ENCODE assay signal across 8 cellular contexts in genomic region chr10:98664329-98665042, GRCh38.
DNase-seq lines count a peak whose midpoint lies in the region; ATAC-seq and TF ChIP-seq lines count a peak whose summit lies in the region.

No MANE protein-coding gene starts in this region.

- no peaks in the 10 kb centered on the region for H3K36me3 Mint-ChIP-seq in stimulated activated effector memory CD8-positive, alpha-beta T cell treated with anti-CD3 and anti-CD28 coated beads, Interleukin-12 subunit alpha, Interleukin-12 subunit beta, amount 100 ng/mL, for 72 hours

- no peaks in the 10 kb centered on the region for H3K4me1 Mint-ChIP-seq in stimulated activated effector memory CD8-positive, alpha-beta T cell treated with anti-CD3 and anti-CD28 coated beads, Interleukin-12 subunit alpha, Interleukin-12 subunit beta, amount 100 ng/mL, for 72 hours

- H3K4me3 ChIP-seq in BE2C (ENCODE audit: low read depth, low read length) (no peak overlapping the region), hepatocyte (no peak overlapping the region)

- no peaks in the 10 kb centered on the region for H4K20me1 ChIP-seq in hepatocyte (ENCODE audit: insufficient read depth, poor library complexity, severe bottlenecking)

- no peaks in the 10 kb centered on the region for H3K9me3 ChIP-seq in BE2C
- H3K9me3 ChIP-seq in hepatocyte (ENCODE audit: low read depth), result peaks cover 10% of the 10 kb centered on the region

- H3K4me3 Mint-ChIP-seq in stimulated activated effector memory CD8-positive, alpha-beta T cell treated with anti-CD3 and anti-CD28 coated beads, Interleukin-12 subunit alpha, Interleukin-12 subunit beta, amount 100 ng/mL, for 72 hours, result no peak overlapping the region

- no peak overlapping the region for H2AFZ ChIP-seq in hepatocyte

- H3K4me1 ChIP-seq in BE2C (no peaks in the 10 kb centered on the region), hepatocyte (ENCODE audit: insufficient read depth) (no peaks in the 10 kb centered on the region)

- TF ChIP-seq CTCF in BE2C (IDR thresholded peaks at IDR 0.05; ENCODE audit: low read depth, low read length), result peak; percentile 74
- peak; percentile 37 for TF ChIP-seq CTCF in hepatocyte (IDR thresholded peaks at IDR 0.05; ENCODE audit: poor library complexity)

- no peak overlapping the region for H3K4me2 ChIP-seq in hepatocyte

- peak; percentile 76 for ATAC-seq in stimulated activated effector memory CD8-positive, alpha-beta T cell treated with anti-CD3 and anti-CD28 coated beads, Interleukin-12 subunit alpha, Interleukin-12 subunit beta, amount 100 ng/mL, for 72 hours
- no peak for ATAC-seq in GM21528 (IDR thresholded peaks at IDR 0.05; ENCODE audit: low FRiP score, unreplicated experiment)

- peak; percentile 15 for DNase-seq in BE2C
- DNase-seq in GM19238 (ENCODE audit: insufficient read length, low spot score), result peak; percentile 7
- DNase-seq in LHCN-M2 (ENCODE audit: low read depth), result peak; percentile 11
- peak; percentile 0 for DNase-seq in activated CD8-positive, alpha-beta memory T cell treated with anti-CD3 and anti-CD28 coated beads, Interleukin-2, amount 50 U/mL, for 1 hour (ENCODE audit: extremely low read depth)
- no peak for DNase-seq in hepatocyte (ENCODE audit: low spot score)
- DNase-seq in stimulated activated effector memory CD8-positive, alpha-beta T cell treated with anti-CD3 and anti-CD28 coated beads, Interleukin-12 subunit alpha, Interleukin-12 subunit beta, amount 100 ng/mL, for 72 hours (ENCODE audit: low spot score in 2 of 2), result peak; percentile 28 to 59
- no peak for DNase-seq in inferior parietal cortex (ENCODE audit: extremely low spot score)

- H3K9me2 ChIP-seq in hepatocyte (replicated peaks; ENCODE audit: insufficient read depth), result no peaks in the 10 kb centered on the region

- no peak overlapping the region for H3K27ac ChIP-seq in hepatocyte

- 55% methylated on average over 13 of the region's 13 CpGs for WGBS in hepatocyte (ENCODE audit: low lambda C conversion rate, missing lambda C conversion rate)

- no peaks in the 10 kb centered on the region for H3K36me3 ChIP-seq in BE2C
- H3K36me3 ChIP-seq in hepatocyte (replicated peaks; ENCODE audit: insufficient read depth, low read depth), result no peaks in the 10 kb centered on the region

- no peaks in the 10 kb centered on the region for H3K9me3 Mint-ChIP-seq in stimulated activated effector memory CD8-positive, alpha-beta T cell treated with anti-CD3 and anti-CD28 coated beads, Interleukin-12 subunit alpha, Interleukin-12 subunit beta, amount 100 ng/mL, for 72 hours

- H3K27me3 ChIP-seq in BE2C (no peaks in the 10 kb centered on the region), hepatocyte (no peaks in the 10 kb centered on the region)

- no peaks in the 10 kb centered on the region for H3K79me2 ChIP-seq in hepatocyte

- no peak overlapping the region for H3K27ac Mint-ChIP-seq in stimulated activated effector memory CD8-positive, alpha-beta T cell treated with anti-CD3 and anti-CD28 coated beads, Interleukin-12 subunit alpha, Interleukin-12 subunit beta, amount 100 ng/mL, for 72 hours

Comparison
In these comparisons a context has a peak if more than half of its experiments do, and no peak if none do; other contexts are left out.
1. DNase-seq: peak in BE2C (single experiment), GM19238 (single experiment), LHCN-M2 (single experiment), activated CD8-positive, alpha-beta memory T cell treated with anti-CD3 and anti-CD28 coated beads, Interleukin-2, amount 50 U/mL, for 1 hour (single experiment) and stimulated activated effector memory CD8-positive, alpha-beta T cell treated with anti-CD3 and anti-CD28 coated beads, Interleukin-12 subunit alpha, Interleukin-12 subunit beta, amount 100 ng/mL, for 72 hours (2 of 2); none in hepatocyte (single experiment) and inferior parietal cortex (single experiment).